In genomic region chr2:239132786-239133185, GRCh38 we compare ENCODE assay signal across 15 cellular contexts.
DNase-seq lines count a peak whose midpoint lies in the region; ATAC-seq and TF ChIP-seq lines count a peak whose summit lies in the region.
"Had no signal": no experiment of that assay in that cellular context is flagged by ENCODE, and none has a peak within 500 bp of the region (broad histone marks: within the 10 kb centered on the region; RNA-seq: fewer than 3 reads in every experiment).

No MANE protein-coding gene starts in this region.

- no peaks in the 10 kb centered on the region for H3K27me3 Mint-ChIP-seq in activated naive CD4-positive, alpha-beta T cell treated with anti-CD3 and anti-CD28 coated beads for 36 hours (ENCODE audit: low read depth)
- H3K27me3 Mint-ChIP-seq in CD4-positive, alpha-beta T cell = no peaks in the 10 kb centered on the region
- H3K27me3 Mint-ChIP-seq: CD8-positive, alpha-beta memory T cell had no signal

- no peak for TF ChIP-seq CTCF in CD4-positive, alpha-beta T cell (IDR thresholded peaks at IDR 0.05)

- H3K27me3 ChIP-seq in CD4-positive, alpha-beta T cell (ENCODE audit: control insufficient read depth, insufficient read depth, low read length) = no peaks in the 10 kb centered on the region

- H3K27ac ChIP-seq in CD4-positive, alpha-beta T cell (ENCODE audit: low read depth, low read length) = no peak overlapping the region
- peak overlapping the region; percentile 39 for H3K27ac ChIP-seq in cingulate gyrus (ENCODE audit: low read depth, low read length)
- H3K27ac ChIP-seq in substantia nigra (ENCODE audit: low read depth, low read length, poor library complexity, severe bottlenecking) = peak overlapping the region; percentile 2
- H3K27ac ChIP-seq: 22Rv1 had no signal

- CTCF ChIA-PET in activated naive CD4-positive, alpha-beta T cell treated with anti-CD3 and anti-CD28 coated beads for 36 hours (lab: Charles Lee) = no interaction called here
- CTCF ChIA-PET in CD4-positive, alpha-beta T cell (lab: Charles Lee) = no interaction called here

- DNase-seq in activated naive CD4-positive, alpha-beta T cell treated with anti-CD3 and anti-CD28 coated beads for 36 hours = no peak
- DNase-seq in activated naive CD4-positive, alpha-beta T cell treated with anti-CD3 and anti-CD28 coated beads, Interleukin-2, amount 50 U/mL, for 72 hours (ENCODE audit: low spot score in 2 of 2) = no peak
- no peak for DNase-seq in CD4-positive, alpha-beta T cell
- DNase-seq in substantia nigra (lab: John Stamatoyannopoulos, UW) (no peak), NCI-H2171 (lab: John Stamatoyannopoulos, UW) (no peak), KG1 (lab: John Stamatoyannopoulos, UW) (no peak)
- DNase-seq: CD8-positive, alpha-beta memory T cell; DMS53; GF-D8; HCEC 1CT; HFFc6 had no signal

- POLR2A ChIA-PET in CD4-positive, alpha-beta T cell (lab: Charles Lee) = no interaction called here

- H3K9me3 ChIP-seq in CD4-positive, alpha-beta T cell (ENCODE audit: control insufficient read depth, low read length) = no peaks in the 10 kb centered on the region

- intact Hi-C loops in activated naive CD4-positive, alpha-beta T cell treated with anti-CD3 and anti-CD28 coated beads for 36 hours (cut with micrococcal nuclease) = no loop called here
- intact Hi-C loops in CD4-positive, alpha-beta T cell (cut with DNase I, micrococcal nuclease) = no loop called here

- no peak for ATAC-seq in activated naive CD4-positive, alpha-beta T cell treated with anti-CD3 and anti-CD28 coated beads, Interleukin-2, amount 50 U/mL, for 72 hours
- ATAC-seq in CD4-positive, alpha-beta T cell (ENCODE audit: poor library complexity) = no peak
- ATAC-seq in GM19452 (IDR thresholded peaks at IDR 0.05; ENCODE audit: unreplicated experiment) = no peak

- peaks cover 22% of the 10 kb centered on the region for H3K36me3 Mint-ChIP-seq in activated naive CD4-positive, alpha-beta T cell treated with anti-CD3 and anti-CD28 coated beads for 36 hours (ENCODE audit: low read depth)
- peaks cover 5 to 6% of the 10 kb centered on the region in 2 donors for H3K36me3 Mint-ChIP-seq in activated naive CD4-positive, alpha-beta T cell treated with anti-CD3 and anti-CD28 coated beads, Interleukin-2, amount 50 U/mL, for 72 hours
- peaks cover 90% of the 10 kb centered on the region for H3K36me3 Mint-ChIP-seq in CD4-positive, alpha-beta T cell (ENCODE audit: low read depth)

- no peak overlapping the region for H3K4me3 Mint-ChIP-seq in activated naive CD4-positive, alpha-beta T cell treated with anti-CD3 and anti-CD28 coated beads for 36 hours
- no peak overlapping the region for H3K4me3 Mint-ChIP-seq in CD4-positive, alpha-beta T cell
- H3K4me3 Mint-ChIP-seq: CD14-positive monocyte; CD8-positive, alpha-beta memory T cell; HFFc6 had no signal

- H3K27ac Mint-ChIP-seq in activated naive CD4-positive, alpha-beta T cell treated with anti-CD3 and anti-CD28 coated beads for 36 hours = peak overlapping the region; percentile 16
- no peak overlapping the region for H3K27ac Mint-ChIP-seq in activated naive CD4-positive, alpha-beta T cell treated with anti-CD3 and anti-CD28 coated beads, Interleukin-2, amount 50 U/mL, for 72 hours
- peak overlapping the region; percentile 27 for H3K27ac Mint-ChIP-seq in CD4-positive, alpha-beta T cell
- H3K27ac Mint-ChIP-seq: HFFc6 had no signal

- no peaks in the 10 kb centered on the region for H3K4me1 Mint-ChIP-seq in activated naive CD4-positive, alpha-beta T cell treated with anti-CD3 and anti-CD28 coated beads for 36 hours (ENCODE audit: low read depth)
- H3K4me1 Mint-ChIP-seq in CD4-positive, alpha-beta T cell (ENCODE audit: low read depth) = no peaks in the 10 kb centered on the region
- H3K4me1 Mint-ChIP-seq: CD14-positive monocyte had no signal

- H3K9me3 Mint-ChIP-seq in activated naive CD4-positive, alpha-beta T cell treated with anti-CD3 and anti-CD28 coated beads for 36 hours = no peaks in the 10 kb centered on the region
- peaks cover 0 to 3% of the 10 kb centered on the region in 2 donors for H3K9me3 Mint-ChIP-seq in activated naive CD4-positive, alpha-beta T cell treated with anti-CD3 and anti-CD28 coated beads, Interleukin-2, amount 50 U/mL, for 72 hours
- no peaks in the 10 kb centered on the region for H3K9me3 Mint-ChIP-seq in CD4-positive, alpha-beta T cell
- H3K9me3 Mint-ChIP-seq: CD8-positive, alpha-beta memory T cell; HFFc6 had no signal

Comparison
In these comparisons a context has a peak if more than half of its experiments do, and no peak if none do; other contexts are left out.
1. H3K27ac Mint-ChIP-seq: peak in activated naive CD4-positive, alpha-beta T cell treated with anti-CD3 and anti-CD28 coated beads for 36 hours (single experiment) and CD4-positive, alpha-beta T cell (single experiment); none in activated naive CD4-positive, alpha-beta T cell treated with anti-CD3 and anti-CD28 coated beads, Interleukin-2, amount 50 U/mL, for 72 hours (0 of 2).